Comparison of ENCODE assay signal across 1 cellular context in the genomic region with DNA sequence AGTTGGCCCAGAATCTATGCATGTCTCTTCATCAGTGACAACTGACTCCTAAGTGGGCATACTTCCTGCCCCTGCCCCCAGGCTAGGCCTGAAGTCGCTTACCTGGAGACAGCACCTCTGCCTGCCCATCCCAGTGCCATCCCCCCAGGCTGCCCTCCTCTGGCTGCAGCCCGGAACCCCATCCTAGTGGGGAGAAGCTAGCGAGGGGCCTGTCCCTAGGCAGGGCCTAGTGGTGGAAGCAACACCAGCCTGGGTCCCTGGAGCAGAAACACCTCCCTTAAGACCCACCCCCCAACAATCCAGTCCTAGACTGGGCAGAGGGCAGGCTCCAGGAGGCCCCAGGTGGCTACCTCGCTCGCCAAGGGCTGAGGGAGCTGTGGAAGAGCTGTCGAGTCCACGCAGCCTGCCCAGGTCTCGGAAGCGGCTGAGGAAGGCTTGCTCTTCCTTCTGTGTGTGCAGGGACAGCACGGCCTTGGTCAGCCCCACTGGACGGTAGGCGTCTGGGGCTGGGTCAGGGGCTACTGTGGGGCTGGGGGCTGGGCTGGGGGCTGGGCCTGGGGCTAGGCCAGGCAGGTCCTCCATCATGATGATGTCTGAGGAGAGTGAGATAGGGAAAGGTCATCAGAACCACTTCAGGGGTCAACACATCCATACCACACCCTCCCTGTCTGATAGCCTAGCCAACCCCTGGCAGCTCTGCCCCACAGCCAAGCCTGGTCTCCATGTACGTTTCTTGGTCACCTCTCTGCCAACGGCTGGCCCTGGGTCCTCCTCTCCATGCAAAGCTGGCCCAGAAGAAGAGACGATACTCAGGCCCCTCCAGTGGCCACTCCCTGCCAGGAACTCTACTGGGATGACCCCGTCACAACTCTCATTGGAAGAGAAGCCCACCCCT.
TF ChIP-seq lines count a peak whose summit lies in the region.

No MANE protein-coding gene starts in this region.

TF ChIP-seq in GM12878, 131 proteins besides CTCF, POLR2A, EP300 and RAD21:
- TF ChIP-seq POLR2AphosphoS5 (IDR thresholded peaks at IDR 0.05; ENCODE audit: low read length): peak; percentile 11; the same call in 1 of the 2 replicates
- 0 out of 2 replicates have a peak, but pooled peaks have one; percentile 26 for TF ChIP-seq BACH1 (IDR thresholded peaks at IDR 0.05; ENCODE audit: borderline replicate concordance)
- TF ChIP-seq BCL11A (IDR thresholded peaks at IDR 0.05; ENCODE audit: low read depth, low read length): no peak
